In the genomic region with DNA sequence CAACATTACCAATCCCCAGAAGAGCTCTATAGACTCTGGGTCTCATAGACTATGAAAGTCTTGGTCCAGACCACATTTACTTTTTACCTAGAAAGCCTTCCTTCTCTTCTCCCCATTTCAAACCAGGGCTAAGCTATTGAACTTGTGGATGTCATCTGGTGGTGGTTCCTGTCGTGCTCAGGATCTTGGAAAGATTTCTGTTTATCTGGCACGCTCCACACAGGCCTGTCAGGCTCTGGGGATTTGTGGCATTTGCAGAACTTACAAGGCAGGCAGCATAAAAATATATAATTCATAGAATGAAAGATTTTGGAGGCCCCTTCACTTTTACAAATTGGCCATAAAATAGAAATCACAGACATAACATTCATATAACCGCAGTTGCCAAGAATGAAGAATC, we compare ENCODE assay signal across 29 cellular contexts.
DNase-seq lines count a peak whose midpoint lies in the region; ATAC-seq and TF ChIP-seq lines count a peak whose summit lies in the region.
"Had no signal": no experiment of that assay in that cellular context is flagged by ENCODE, and none has a peak within 500 bp of the region (broad histone marks: within the 10 kb centered on the region; RNA-seq: fewer than 3 reads in every experiment).

No MANE protein-coding gene starts in this region.

- DNase-seq in left cardiac atrium = no peak
- DNase-seq in left ventricle myocardium inferior = no peak
- DNase-seq in cerebellar cortex (ENCODE audit: low spot score) = peak; percentile 43
- DNase-seq in NCI-H2171 (lab: John Stamatoyannopoulos, UW) = no peak
- DNase-seq in NK-92 (lab: John Stamatoyannopoulos, UW; ENCODE audit: unreplicated experiment) = no peak
- DNase-seq: activated CD4-positive, alpha-beta T cell treated with anti-CD3 and anti-CD28 coated beads, Interleukin-2, amount 10 ng/mL, durations not matched to agents 7 days and 5 days; activated T-cell treated with anti-CD3 and anti-CD28 coated beads, Interleukin-2, amount 50 U/mL, for 24 hours; Caco-2; effector CD8-positive, alpha-beta T cell; MM.1S; NCI-H1417 treated with DMSO at 0.1 percent for 48 hours; NCI-H2081; NCI-H446 had no signal

- H3K9me3 Mint-ChIP-seq in nephron = no peaks in the 10 kb centered on the region
- H3K9me3 Mint-ChIP-seq: activated CD4-positive, alpha-beta T cell treated with anti-CD3 and anti-CD28 coated beads, Interleukin-2, amount 10 ng/mL, durations not matched to agents 7 days and 5 days; activated T-cell treated with anti-CD3 and anti-CD28 coated beads, Interleukin-2, amount 50 U/mL, for 24 hours; memory B cell; T-helper 2 cell treated with Interferon-gamma antibody and Interleukin-4, amounts not matched to agents 5 μg/mL and 100 μg/mL, for 36 hours; type B pancreatic cell had no signal

- peaks cover 12% of the 10 kb centered on the region for H3K4me1 ChIP-seq in left ventricle myocardium inferior
- H3K4me1 ChIP-seq: body of pancreas, Caco-2, psoas muscle had no signal

- H3K9me3 ChIP-seq in left ventricle myocardium inferior (replicated peaks) = no peaks in the 10 kb centered on the region
- H3K9me3 ChIP-seq: body of pancreas, Caco-2, heart right ventricle, neutrophil, psoas muscle had no signal

- peak overlapping the region in 1 of 3 experiments; percentile 11 for H3K4me3 Mint-ChIP-seq in nephron
- H3K4me3 Mint-ChIP-seq: activated CD4-positive, alpha-beta T cell treated with anti-CD3 and anti-CD28 coated beads, Interleukin-2, amount 10 ng/mL, durations not matched to agents 7 days and 5 days; activated T-cell treated with anti-CD3 and anti-CD28 coated beads, Interleukin-2, amount 50 U/mL, for 24 hours; memory B cell; T-helper 2 cell treated with Interferon-gamma antibody and Interleukin-4, amounts not matched to agents 5 μg/mL and 100 μg/mL, for 36 hours; type B pancreatic cell had no signal

- no peaks in the 10 kb centered on the region for H3K27me3 Mint-ChIP-seq in nephron (ENCODE audit: low read depth)
- H3K27me3 Mint-ChIP-seq: memory B cell, type B pancreatic cell had no signal

- peak overlapping the region; percentile 65 to 80 (median 79) for H3K27ac Mint-ChIP-seq in nephron
- H3K27ac Mint-ChIP-seq: activated CD4-positive, alpha-beta T cell treated with anti-CD3 and anti-CD28 coated beads, Interleukin-2, amount 10 ng/mL, durations not matched to agents 7 days and 5 days; activated T-cell treated with anti-CD3 and anti-CD28 coated beads, Interleukin-2, amount 50 U/mL, for 24 hours; memory B cell; T-helper 2 cell treated with Interferon-gamma antibody and Interleukin-4, amounts not matched to agents 5 μg/mL and 100 μg/mL, for 36 hours; type B pancreatic cell had no signal

- H3K36me3 ChIP-seq in left ventricle myocardium inferior = no peaks in the 10 kb centered on the region
- H3K36me3 ChIP-seq: heart right ventricle, neutrophil, WERI-Rb-1 had no signal

- H3K27ac ChIP-seq in left ventricle myocardium inferior (replicated peaks) = no peak overlapping the region
- H3K27ac ChIP-seq: body of pancreas, epithelial cell of prostate, foreskin keratinocyte, heart right ventricle, neutrophil, psoas muscle, RWPE1, WERI-Rb-1 had no signal

- H3K4me3 ChIP-seq in left ventricle myocardium inferior = no peak overlapping the region
- H3K4me3 ChIP-seq: body of pancreas, heart right ventricle, psoas muscle, skin epidermis had no signal

- no peaks in the 10 kb centered on the region for H3K36me3 Mint-ChIP-seq in nephron (ENCODE audit: low read depth)
- H3K36me3 Mint-ChIP-seq: type B pancreatic cell had no signal

- ATAC-seq in left cardiac atrium (peak; percentile 27 to 71), HG03196 (IDR thresholded peaks at IDR 0.05; ENCODE audit: unreplicated experiment) (no peak), GM21515 (IDR thresholded peaks at IDR 0.05; ENCODE audit: unreplicated experiment) (no peak)
- ATAC-seq: HCT116, psoas muscle had no signal

- H3K4me1 Mint-ChIP-seq in nephron = peaks cover 56% of the 10 kb centered on the region
- H3K4me1 Mint-ChIP-seq: activated CD4-positive, alpha-beta T cell treated with anti-CD3 and anti-CD28 coated beads, Interleukin-2, amount 10 ng/mL, durations not matched to agents 7 days and 5 days had no signal

- intact Hi-C loops in left cardiac atrium (cut with DNase I) (no loop called here), left ventricle myocardium inferior (cut with micrococcal nuclease) (no loop called here)

- H3K27me3 ChIP-seq in left ventricle myocardium inferior (ENCODE audit: low read depth) = no peaks in the 10 kb centered on the region
- H3K27me3 ChIP-seq: body of pancreas, foreskin keratinocyte, heart right ventricle, neutrophil had no signal

- TF ChIP-seq CTCF in left ventricle myocardium inferior (IDR thresholded peaks at IDR 0.05; ENCODE audit: borderline replicate concordance) = no peak
- TF ChIP-seq CTCF in nephron (IDR thresholded peaks at IDR 0.05; ENCODE audit: unreplicated experiment in 3 of 3) = no peak

Comparison
In these comparisons a context has a peak if more than half of its experiments do, and no peak if none do; other contexts are left out.
1. ATAC-seq: peak in left cardiac atrium (2 of 2); none in HG03196 (single experiment) and GM21515 (single experiment).